In genomic region chr2:8680931-8681760, GRCh38 we compare ENCODE assay signal across 8 cellular contexts. TPM values are rescaled to one million over a fixed set of nuclear protein-coding genes. Genes with fewer than 3 reads are reported as not detected.
DNase-seq lines count a peak whose midpoint lies in the region; ATAC-seq, FAIRE-seq and TF ChIP-seq lines count a peak whose summit lies in the region.

No MANE protein-coding gene starts in this region.

- dilution Hi-C loops in endothelial cell of umbilical vein (cut with MboI; ENCODE audit: extremely low pct_ligation_motif_present, low sequenced_read_pairs): no loop called here

- peaks cover 63% of the 10 kb centered on the region for H3K4me1 Mint-ChIP-seq in stimulated activated memory B cell treated with anti-CD40 and anti-IgM and Interleukin-4, amounts not matched to agents 10 μg/mL and 1 μg/mL and 100 μg/mL, for 72 hours

- intact Hi-C loops in endothelial cell of umbilical vein (cut with micrococcal nuclease): loop anchor here (1.0 to 10.0 kb wide), 4 partner anchors 322 to 1856 kb away; partner anchors contain the start of gene MBOAT2

- peak overlapping the region; percentile 90 for H3K27ac Mint-ChIP-seq in stimulated activated memory B cell treated with anti-CD40 and anti-IgM and Interleukin-4, amounts not matched to agents 10 μg/mL and 1 μg/mL and 100 μg/mL, for 72 hours

- CTCF ChIA-PET in endothelial cell of umbilical vein (lab: Charles Lee): interaction anchor here (0.8 to 5.1 kb wide), 4 partner anchors 10 to 1584 kb away, joined by 3 to 66 read pairs (median 4); no protein-coding TSS in a partner anchor

- H3K4me3 ChIP-seq in BLaER1 treated with 17β-estradiol and CSF1 and Interleukin-3, amounts not matched to agents 10 nM and 100 nM: peak overlapping the region; percentile 44 to 72 (median 62)
- H3K4me3 ChIP-seq in endothelial cell of umbilical vein (replicated peaks in 1 of 3; ENCODE audit: insufficient read depth in 1 of 3, low read depth in 1 of 3, low read length in 3 of 3) (peak overlapping the region; percentile 14 to 49 (median 34)), muscle layer of colon (ENCODE audit: low read depth in 1 of 2, low read length in 2 of 2) (peak overlapping the region; percentile 43 to 58)

- H3K9ac ChIP-seq in BLaER1 treated with 17β-estradiol and CSF1 and Interleukin-3, amounts not matched to agents 10 nM and 100 nM: peak overlapping the region; percentile 58 to 96 (median 74); a peak in 21 of 22 replicates
- peak overlapping the region; percentile 32 for H3K9ac ChIP-seq in endothelial cell of umbilical vein (replicated peaks; ENCODE audit: extremely low read depth, insufficient read depth, low read length)
- H3K9ac ChIP-seq in muscle layer of colon (ENCODE audit: low read length): peak overlapping the region; percentile 31

- peak overlapping the region; percentile 52 to 97 (median 71) for H3K27ac ChIP-seq in BLaER1 treated with 17β-estradiol and CSF1 and Interleukin-3, amounts not matched to agents 10 nM and 100 nM
- peak overlapping the region; percentile 98 for H3K27ac ChIP-seq in endothelial cell of umbilical vein (ENCODE audit: insufficient read depth, low read depth, low read length)
- H3K27ac ChIP-seq in muscle layer of colon (ENCODE audit: low read depth, low read length): peak overlapping the region; percentile 95

- peaks cover 24% of the 10 kb centered on the region for H3K36me3 Mint-ChIP-seq in stimulated activated memory B cell treated with anti-CD40 and anti-IgM and Interleukin-4, amounts not matched to agents 10 μg/mL and 1 μg/mL and 100 μg/mL, for 72 hours

- H3K27me3 ChIP-seq in BLaER1 treated with 17β-estradiol and CSF1 and Interleukin-3, amounts not matched to agents 10 nM and 100 nM: peaks cover 22 to 91% (median 83%) of the 10 kb centered on the region in 11 experiments
- peaks cover 9 to 32% of the 10 kb centered on the region in 2 experiments for H3K27me3 ChIP-seq in endothelial cell of umbilical vein (ENCODE audit: control insufficient read depth in 2 of 2, insufficient read depth in 2 of 2, low read length in 2 of 2)
- H3K27me3 ChIP-seq in muscle layer of colon (ENCODE audit: control insufficient read depth in 1 of 2, insufficient read depth in 2 of 2, low read length in 2 of 2): no peaks in the 10 kb centered on the region

- H3K4me3 Mint-ChIP-seq in stimulated activated memory B cell treated with anti-CD40 and anti-IgM and Interleukin-4, amounts not matched to agents 10 μg/mL and 1 μg/mL and 100 μg/mL, for 72 hours: peak overlapping the region; percentile 88

- TF ChIP-seq POLR2A in endothelial cell of umbilical vein (IDR thresholded peaks at IDR 0.05; ENCODE audit: low read depth, low read length): no peak

- POLR2A ChIA-PET in endothelial cell of umbilical vein (lab: Charles Lee): interaction anchor here (0.5 to 1.8 kb wide), 11 partner anchors 9 to 1486 kb away, joined by 3 to 11 read pairs (median 4); no protein-coding TSS in a partner anchor

- H2AFZ ChIP-seq in endothelial cell of umbilical vein (ENCODE audit: low read depth, low read length): peak overlapping the region; percentile 35

- H3K4me1 ChIP-seq in BLaER1 treated with 17β-estradiol and CSF1 and Interleukin-3, amounts not matched to agents 10 nM and 100 nM: peaks cover 39 to 52% (median 48%) of the 10 kb centered on the region in 10 experiments
- H3K4me1 ChIP-seq in endothelial cell of umbilical vein (ENCODE audit: control insufficient read depth, extremely low read depth, insufficient read depth, low read length) (peaks cover 68% of the 10 kb centered on the region), muscle layer of colon (ENCODE audit: insufficient read depth, low read length) (peaks cover 20% of the 10 kb centered on the region)

- peaks cover 75% of the 10 kb centered on the region for H3K27me3 Mint-ChIP-seq in stimulated activated memory B cell treated with anti-CD40 and anti-IgM and Interleukin-4, amounts not matched to agents 10 μg/mL and 1 μg/mL and 100 μg/mL, for 72 hours

- DNase-seq in HTR-8/SVneo (ENCODE audit: insufficient read length, low spot score) (peak; percentile 66), NOMO-1 treated with dmso at 0.1 percent for 144 hours (lab: John Stamatoyannopoulos, UW; ENCODE audit: unreplicated experiment) (peak; percentile 74), endothelial cell of umbilical vein (ENCODE audit: low read depth, low spot score) (peak; percentile 62)
- DNase-seq in activated CD8-positive, alpha-beta memory T cell treated with anti-CD3 and anti-CD28 coated beads, Interleukin-2, amount 50 U/mL, for 4 hours: peak; percentile 72

- TF ChIP-seq CTCF in endothelial cell of umbilical vein (IDR thresholded peaks at IDR 0.05; ENCODE audit: extremely low read depth in 1 of 2, insufficient read depth in 1 of 2, low read depth in 1 of 2, low read length in 2 of 2): no peak

- ATAC-seq in stimulated activated memory B cell treated with anti-CD40 and anti-IgM and Interleukin-4, amounts not matched to agents 10 μg/mL and 1 μg/mL and 100 μg/mL, for 72 hours: peak; percentile 26
- ATAC-seq in HG03342 (IDR thresholded peaks at IDR 0.05; ENCODE audit: unreplicated experiment): no peak

- H3K9me1 ChIP-seq in endothelial cell of umbilical vein (replicated peaks; ENCODE audit: control insufficient read depth, extremely low read depth, insufficient read depth, low read length): no peaks in the 10 kb centered on the region

- peaks cover 5 to 17% (median 9%) of the 10 kb centered on the region in 11 experiments for H3K9me3 ChIP-seq in BLaER1 treated with 17β-estradiol and CSF1 and Interleukin-3, amounts not matched to agents 10 nM and 100 nM (replicated peaks in 1 of 11)
- H3K9me3 ChIP-seq in endothelial cell of umbilical vein (replicated peaks; ENCODE audit: control insufficient read depth, insufficient read depth, low read length) (no peaks in the 10 kb centered on the region), muscle layer of colon (ENCODE audit: low read length) (no peaks in the 10 kb centered on the region)

- BruUV-seq in endothelial cell of umbilical vein (replicated peaks; lab: Mats Ljungman, UMichigan): no TSS peak

- peaks cover 2% of the 10 kb centered on the region for H3K9me3 Mint-ChIP-seq in stimulated activated memory B cell treated with anti-CD40 and anti-IgM and Interleukin-4, amounts not matched to agents 10 μg/mL and 1 μg/mL and 100 μg/mL, for 72 hours

- H3K79me2 ChIP-seq in endothelial cell of umbilical vein (ENCODE audit: control insufficient read depth, insufficient read depth, low read length): no peaks in the 10 kb centered on the region

- H3K4me2 ChIP-seq in BLaER1 treated with 17β-estradiol and CSF1 and Interleukin-3, amounts not matched to agents 10 nM and 100 nM: peak overlapping the region; percentile 75 to 96 (median 86)
- H3K4me2 ChIP-seq in endothelial cell of umbilical vein (ENCODE audit: insufficient read depth, low read length): peak overlapping the region; percentile 57

- H4K20me1 ChIP-seq in BLaER1 treated with 17β-estradiol and CSF1 and Interleukin-3, amounts not matched to agents 10 nM and 100 nM: peaks cover 20 to 31% (median 25%) of the 10 kb centered on the region in 11 experiments; a peak in 21 of 22 replicates
- no peaks in the 10 kb centered on the region for H4K20me1 ChIP-seq in endothelial cell of umbilical vein (replicated peaks; ENCODE audit: control insufficient read depth, extremely low read depth, insufficient read depth, low read length)

- FAIRE-seq in HTR-8/SVneo (lab: Jason Lieb, UNC): no peak
- FAIRE-seq in endothelial cell of umbilical vein (lab: Jason Lieb, UNC): peak; percentile 28

- peaks cover 0 to 19% (median 15%) of the 10 kb centered on the region in 11 experiments; a peak in 18 of 22 replicates for H3K36me3 ChIP-seq in BLaER1 treated with 17β-estradiol and CSF1 and Interleukin-3, amounts not matched to agents 10 nM and 100 nM
- H3K36me3 ChIP-seq in endothelial cell of umbilical vein (ENCODE audit: control insufficient read depth in 2 of 2, extremely low read depth in 1 of 2, insufficient read depth in 2 of 2, low read length in 2 of 2) (no peaks in the 10 kb centered on the region), muscle layer of colon (ENCODE audit: insufficient read depth, low read length) (no peaks in the 10 kb centered on the region)

TF ChIP-seq in endothelial cell of umbilical vein, 7 proteins besides CTCF, POLR2A, EP300 and RAD21:
- TF ChIP-seq FOS (IDR thresholded peaks at IDR 0.05; ENCODE audit: borderline replicate concordance, insufficient read depth, low read length): no peak
- TF ChIP-seq EZH2 (IDR thresholded peaks at IDR 0.05; ENCODE audit: borderline replicate concordance, low read depth, low read length, severe bottlenecking): no peak
- no peak for TF ChIP-seq MYC (IDR thresholded peaks at IDR 0.05; ENCODE audit: low read depth, low read length)
- no peak for TF ChIP-seq MAX (IDR thresholded peaks at IDR 0.05; ENCODE audit: insufficient read depth, insufficient read length)
- TF ChIP-seq GATA2 (IDR thresholded peaks at IDR 0.05; ENCODE audit: insufficient read depth, insufficient read length, low read depth, low read length): no peak
- no peak for TF ChIP-seq POLR2AphosphoS5 (IDR thresholded peaks at IDR 0.05; ENCODE audit: insufficient read depth, low read depth, low read length)
- no peak for TF ChIP-seq JUN (IDR thresholded peaks at IDR 0.05; ENCODE audit: borderline replicate concordance, insufficient read depth, insufficient read length, low read depth)

RNA-seq across cellular contexts. Expression of gene ID2, which starts 0.7 kb away (rescaled TPM):
- 4.1 and 4.7 TPM in 2 replicates for total RNA-seq in endothelial cell of umbilical vein
- 29.1 and 31.9 TPM in 2 replicates for polyA plus RNA-seq in endothelial cell of umbilical vein
- 17.6 and 24.7 TPM in 2 replicates for polyA plus RNA-seq in endothelial cell of umbilical vein (2011; cell fraction: cytosol; rRNA removed)
- polyA plus RNA-seq in endothelial cell of umbilical vein (2011; cell fraction: nucleus; rRNA removed): 45.9 and 86.9 TPM in 2 replicates
- 5.9 and 7.0 TPM in 2 replicates for polyA plus RNA-seq in endothelial cell of umbilical vein (2012)
- polyA minus RNA-seq in endothelial cell of umbilical vein: 17.6 and 19.0 TPM in 2 replicates
- 58.7 TPM for polyA minus RNA-seq in endothelial cell of umbilical vein (2011; cell fraction: cytosol; rRNA and poly(A)+ RNA removed)
- 17.6 and 41.4 TPM in 2 replicates for polyA minus RNA-seq in endothelial cell of umbilical vein (2011; cell fraction: nucleus; rRNA and poly(A)+ RNA removed)
